ENCODE assay signal across 10 cellular contexts in genomic region chr4:143417679-143418403, GRCh38.
DNase-seq lines count a peak whose midpoint lies in the region; ATAC-seq lines count a peak whose summit lies in the region.
"Had no signal": no experiment of that assay in that cellular context is flagged by ENCODE, and none has a peak within 500 bp of the region (broad histone marks: within the 10 kb centered on the region; RNA-seq: fewer than 3 reads in every experiment).

No MANE protein-coding gene starts in this region.

- no peak for DNase-seq in CD4-positive, alpha-beta memory T cell
- DNase-seq in NCI-H69 (lab: John Stamatoyannopoulos, UW) (no peak), T1000 (lab: John Stamatoyannopoulos, UW) (no peak), germinal center (ENCODE audit: low spot score) (no peak)
- DNase-seq: CD4-positive, alpha-beta T cell; T-cell had no signal

- peak; percentile 89 for ATAC-seq in GM18511 (IDR thresholded peaks at IDR 0.05; ENCODE audit: unreplicated experiment)
- ATAC-seq in GM21447 (IDR thresholded peaks at IDR 0.05; ENCODE audit: unreplicated experiment), result peak; percentile 92
- peak; percentile 85 for ATAC-seq in HG03066 (IDR thresholded peaks at IDR 0.05; ENCODE audit: low read depth, unreplicated experiment)
- ATAC-seq: T-cell had no signal

- H3K4me1 ChIP-seq in CD4-positive, alpha-beta memory T cell (ENCODE audit: insufficient read depth, low read length), result no peaks in the 10 kb centered on the region

- no peak overlapping the region for H3K27ac Mint-ChIP-seq in CD4-positive, alpha-beta memory T cell
- H3K27ac Mint-ChIP-seq: CD4-positive, alpha-beta T cell had no signal

- H3K4me3 ChIP-seq in CD4-positive, alpha-beta memory T cell (ENCODE audit: low read length in 2 of 2), result no peak overlapping the region

- intact Hi-C loops in CD4-positive, alpha-beta memory T cell (cut with micrococcal nuclease), result no loop called here

- H3K27ac ChIP-seq in angular gyrus (ENCODE audit: low read depth, low read length), result peak overlapping the region; percentile 6
- H3K27ac ChIP-seq in CD4-positive, alpha-beta memory T cell (ENCODE audit: low read depth, low read length), result no peak overlapping the region

- CTCF ChIA-PET in CD4-positive, alpha-beta memory T cell (lab: Charles Lee; ENCODE audit: partially characterized antibody), result no interaction called here

- H3K36me3 Mint-ChIP-seq in CD4-positive, alpha-beta memory T cell, result no peaks in the 10 kb centered on the region
- H3K36me3 Mint-ChIP-seq: T-cell had no signal

- H3K4me3 Mint-ChIP-seq in CD4-positive, alpha-beta memory T cell, result no peak overlapping the region
- H3K4me3 Mint-ChIP-seq: CD4-positive, alpha-beta T cell; T-cell had no signal

- H3K4me1 Mint-ChIP-seq in CD4-positive, alpha-beta memory T cell, result no peaks in the 10 kb centered on the region
- H3K4me1 Mint-ChIP-seq: T-cell had no signal

- no peaks in the 10 kb centered on the region for H3K36me3 ChIP-seq in CD4-positive, alpha-beta memory T cell (ENCODE audit: insufficient read depth, low read length)

- H3K9me3 Mint-ChIP-seq in CD4-positive, alpha-beta memory T cell, result peaks cover 0 to 1% (median 0%) of the 10 kb centered on the region in 8 donors
- H3K9me3 Mint-ChIP-seq: CD4-positive, alpha-beta T cell; T-cell had no signal

- POLR2A ChIA-PET in CD4-positive, alpha-beta memory T cell (lab: Charles Lee; ENCODE audit: partially characterized antibody), result no interaction called here

- no peaks in the 10 kb centered on the region for H3K27me3 ChIP-seq in CD4-positive, alpha-beta memory T cell (ENCODE audit: insufficient read depth, low read length)

- H3K9me3 ChIP-seq in CD4-positive, alpha-beta memory T cell (ENCODE audit: control insufficient read depth in 1 of 2, low read length in 2 of 2), result no peaks in the 10 kb centered on the region

- peaks cover 9 to 20% of the 10 kb centered on the region in 2 donors for H3K27me3 Mint-ChIP-seq in CD4-positive, alpha-beta memory T cell
